In genomic region chr12:575948-576612, GRCh38 we compare ENCODE assay signal across 8 cellular contexts.
A peak's percentile ranks its signal among the peaks of the same experiment; 100 is the strongest.
DNase-seq lines count a peak whose midpoint lies in the region; ATAC-seq and TF ChIP-seq lines count a peak whose summit lies in the region.

No MANE protein-coding gene starts in this region.

- CTCF ChIA-PET in activated CD8-positive, alpha-beta T cell treated with anti-CD3 and anti-CD28 coated beads for 36 hours (lab: Charles Lee), result interaction anchor here (0.6 to 5.3 kb wide), 50 partner anchors 9 to 1220 kb away, joined by 3 to 69 read pairs (median 4); partner anchors contain the start of genes RAD52 and WNK1

- peak overlapping the region; percentile 83 for H3K9ac ChIP-seq in mesenchymal stem cell (ENCODE audit: low read length)

- peak overlapping the region; percentile 55 for H4K91ac ChIP-seq in mesenchymal stem cell (ENCODE audit: low read length)

- no peak overlapping the region for H3K23ac ChIP-seq in mesenchymal stem cell (ENCODE audit: low read length in 2 of 2)

- peak overlapping the region in 1 of 2 experiments; percentile 28 for H3K4me3 ChIP-seq in mesenchymal stem cell (ENCODE audit: insufficient read depth in 1 of 2, low read depth in 1 of 2, low read length in 2 of 2)

- H3K27ac Mint-ChIP-seq in activated CD8-positive, alpha-beta T cell treated with anti-CD3 and anti-CD28 coated beads for 36 hours, result peak overlapping the region; percentile 79

- peak; percentile 70 for DNase-seq in NCI-H748 (lab: John Stamatoyannopoulos, UW; ENCODE audit: unreplicated experiment)
- DNase-seq in activated CD8-positive, alpha-beta T cell treated with anti-CD3 and anti-CD28 coated beads for 36 hours, result peak; percentile 86
- DNase-seq in effector CD8-positive, alpha-beta T cell (lab: John Stamatoyannopoulos, UW), result peak; percentile 78
- DNase-seq in mesenchymal stem cell, result peak; percentile 55
- peak; percentile 78 for DNase-seq in stimulated activated CD8-positive, alpha-beta memory T cell treated with anti-CD3 and anti-CD28 coated beads, Interleukin-12 subunit alpha, Interleukin-12 subunit beta, amount 100 ng/mL, for 4 hours (ENCODE audit: low read depth)
- no peak for DNase-seq in amniotic stem cell (lab: John Stamatoyannopoulos, UW)

- peaks cover 13% of the 10 kb centered on the region for H3K4me1 ChIP-seq in mesenchymal stem cell (ENCODE audit: control insufficient read depth, insufficient read depth, low read depth, low read length)

- intact Hi-C loops in activated CD8-positive, alpha-beta T cell treated with anti-CD3 and anti-CD28 coated beads for 36 hours (cut with micrococcal nuclease), result loop anchor here (5.0 kb wide), 1 partner anchor 91 kb away; no protein-coding TSS in a partner anchor

- H3K4me3 Mint-ChIP-seq in activated CD8-positive, alpha-beta T cell treated with anti-CD3 and anti-CD28 coated beads for 36 hours, result no peak overlapping the region

- H3K36me3 ChIP-seq in mesenchymal stem cell (ENCODE audit: control insufficient read depth in 1 of 2, insufficient read depth in 2 of 2, low read depth in 1 of 2, low read length in 2 of 2), result no peaks in the 10 kb centered on the region

- peak overlapping the region in 1 of 2 experiments; percentile 76 for H3K4ac ChIP-seq in mesenchymal stem cell (ENCODE audit: low read depth in 1 of 2, low read length in 2 of 2)

- H3K9me3 ChIP-seq in mesenchymal stem cell (ENCODE audit: control insufficient read depth, low read length), result no peaks in the 10 kb centered on the region

- peak overlapping the region; percentile 99 for H4K8ac ChIP-seq in mesenchymal stem cell (ENCODE audit: low read length)

- peaks cover 4% of the 10 kb centered on the region for H3K9me3 Mint-ChIP-seq in activated CD8-positive, alpha-beta T cell treated with anti-CD3 and anti-CD28 coated beads for 36 hours

- H3K4me1 Mint-ChIP-seq in activated CD8-positive, alpha-beta T cell treated with anti-CD3 and anti-CD28 coated beads for 36 hours (ENCODE audit: low read depth), result peaks cover 38% of the 10 kb centered on the region

- H2BK12ac ChIP-seq in mesenchymal stem cell (ENCODE audit: low read length in 2 of 2), result peak overlapping the region; percentile 11 to 57

- H2BK120ac ChIP-seq in mesenchymal stem cell (ENCODE audit: low read depth, low read length), result peak overlapping the region; percentile 62

- H3K27me3 Mint-ChIP-seq in activated CD8-positive, alpha-beta T cell treated with anti-CD3 and anti-CD28 coated beads for 36 hours, result no peaks in the 10 kb centered on the region

- H3K14ac ChIP-seq in mesenchymal stem cell (ENCODE audit: low read length in 2 of 2), result no peak overlapping the region

- H3K18ac ChIP-seq in mesenchymal stem cell (ENCODE audit: low read depth in 1 of 2, low read length in 2 of 2), result peak overlapping the region; percentile 38 to 72

- no peak overlapping the region for H2AK5ac ChIP-seq in mesenchymal stem cell (ENCODE audit: low read length, severe bottlenecking)

- peak; percentile 98 for TF ChIP-seq CTCF in GM12873 (IDR thresholded peaks at IDR 0.05; ENCODE audit: insufficient read depth, low read depth, low read length, missing control alignments)
- peak; percentile 98 for TF ChIP-seq CTCF in activated CD8-positive, alpha-beta T cell treated with anti-CD3 and anti-CD28 coated beads for 36 hours (IDR thresholded peaks at IDR 0.05)

- 16% methylated on average over 39 of the region's 39 CpGs for WGBS in mesenchymal stem cell

- peaks cover 3% of the 10 kb centered on the region for H3K36me3 Mint-ChIP-seq in activated CD8-positive, alpha-beta T cell treated with anti-CD3 and anti-CD28 coated beads for 36 hours (ENCODE audit: low read depth)

- peak overlapping the region; percentile 89 for H2BK15ac ChIP-seq in mesenchymal stem cell (ENCODE audit: low read depth, poor library complexity, severe bottlenecking)

- H3K4me2 ChIP-seq in mesenchymal stem cell (ENCODE audit: low read length, poor library complexity, severe bottlenecking), result peak overlapping the region; percentile 43

- no peaks in the 10 kb centered on the region for H3K27me3 ChIP-seq in mesenchymal stem cell (ENCODE audit: control insufficient read depth in 1 of 2, insufficient read depth in 1 of 2, low read length in 2 of 2)

- POLR2A ChIA-PET in activated CD8-positive, alpha-beta T cell treated with anti-CD3 and anti-CD28 coated beads for 36 hours (lab: Charles Lee), result interaction anchor here (0.7 to 2.9 kb wide), 6 partner anchors 11 to 373 kb away, joined by 3 to 18 read pairs (median 4); partner anchors contain the start of genes RAD52 and WNK1

- H2BK5ac ChIP-seq in mesenchymal stem cell (ENCODE audit: low read depth, low read length, poor library complexity, severe bottlenecking), result no peak overlapping the region

- ATAC-seq in HG03196 (IDR thresholded peaks at IDR 0.05; ENCODE audit: unreplicated experiment), result peak; percentile 82
- peak; percentile 90 for ATAC-seq in activated CD8-positive, alpha-beta T cell treated with anti-CD3 and anti-CD28 coated beads for 36 hours

- peaks cover 2% of the 10 kb centered on the region for H3K79me1 ChIP-seq in mesenchymal stem cell (replicated peaks; ENCODE audit: low read length, poor library complexity, severe bottlenecking)

- peak overlapping the region; percentile 86 for H2AFZ ChIP-seq in mesenchymal stem cell (ENCODE audit: low read depth, low read length)

- H3K27ac ChIP-seq in mesenchymal stem cell (ENCODE audit: low read length, poor library complexity, severe bottlenecking), result no peak overlapping the region
